11 cellular contexts compared by ENCODE assay signal in genomic region chr5:81420039-81420667, GRCh38. TPM values are rescaled to one million over a fixed set of nuclear protein-coding genes. Genes with fewer than 3 reads are reported as not detected.
DNase-seq lines count a peak whose midpoint lies in the region; ATAC-seq, FAIRE-seq and TF ChIP-seq lines count a peak whose summit lies in the region.
"Had no signal": no experiment of that assay in that cellular context is flagged by ENCODE, and none has a peak within 500 bp of the region (broad histone marks: within the 10 kb centered on the region; RNA-seq: fewer than 3 reads in every experiment).

No MANE protein-coding gene starts in this region.

- H3K36me3 Mint-ChIP-seq in CD4-positive, CD25-positive, alpha-beta regulatory T cell, result peaks cover 25% of the 10 kb centered on the region
- H3K36me3 Mint-ChIP-seq in activated CD8-positive, alpha-beta T cell treated with anti-CD3 and anti-CD28 coated beads, Interleukin-2, amount 10 ng/mL, durations not matched to agents 7 days and 5 days (ENCODE audit: low read depth), result peaks cover 2% of the 10 kb centered on the region
- H3K36me3 Mint-ChIP-seq in type B pancreatic cell, result peaks cover 26% of the 10 kb centered on the region

- CTCF ChIA-PET in activated CD8-positive, alpha-beta T cell treated with anti-CD3 and anti-CD28 coated beads, Interleukin-2, amount 10 ng/mL, durations not matched to agents 7 days and 5 days (lab: Charles Lee), result interaction anchor here (0.7 kb wide), 1 partner anchor 13 kb away, joined by 3 read pairs; no protein-coding TSS in a partner anchor

- no peaks in the 10 kb centered on the region for H3K4me1 ChIP-seq in CD4-positive, CD25-positive, alpha-beta regulatory T cell (ENCODE audit: control insufficient read depth, insufficient read depth, low read length, poor library complexity, severe bottlenecking)

- no peak overlapping the region for H3K27ac Mint-ChIP-seq in CD4-positive, CD25-positive, alpha-beta regulatory T cell
- H3K27ac Mint-ChIP-seq in activated CD8-positive, alpha-beta T cell treated with anti-CD3 and anti-CD28 coated beads, Interleukin-2, amount 10 ng/mL, durations not matched to agents 7 days and 5 days, result peak overlapping the region; percentile 18
- H3K27ac Mint-ChIP-seq in type B pancreatic cell, result no peak overlapping the region
- H3K27ac Mint-ChIP-seq: stimulated activated naive B cell treated with anti-CD40 and anti-IgM and Interleukin-4, amounts not matched to agents 10 μg/mL and 1 μg/mL and 100 μg/mL, for 72 hours had no signal

- no peaks in the 10 kb centered on the region for H3K27me3 ChIP-seq in CD4-positive, CD25-positive, alpha-beta regulatory T cell (ENCODE audit: control insufficient read depth, insufficient read depth, low read length)

- H3K27ac ChIP-seq in CD4-positive, CD25-positive, alpha-beta regulatory T cell (ENCODE audit: insufficient read depth, low read length, poor library complexity, severe bottlenecking), result no peak overlapping the region
- H3K27ac ChIP-seq: KMS-11 had no signal

- no peak for TF ChIP-seq CTCF in type B pancreatic cell (conservative IDR thresholded peaks at IDR 0.05)

- no peak overlapping the region for H3K4me3 Mint-ChIP-seq in CD4-positive, CD25-positive, alpha-beta regulatory T cell
- peak overlapping the region; percentile 3 for H3K4me3 Mint-ChIP-seq in activated CD8-positive, alpha-beta T cell treated with anti-CD3 and anti-CD28 coated beads, Interleukin-2, amount 10 ng/mL, durations not matched to agents 7 days and 5 days
- H3K4me3 Mint-ChIP-seq in type B pancreatic cell, result no peak overlapping the region
- H3K4me3 Mint-ChIP-seq: stimulated activated naive B cell treated with anti-CD40 and anti-IgM and Interleukin-4, amounts not matched to agents 10 μg/mL and 1 μg/mL and 100 μg/mL, for 72 hours had no signal

- H3K27me3 Mint-ChIP-seq in CD4-positive, CD25-positive, alpha-beta regulatory T cell, result no peaks in the 10 kb centered on the region
- H3K27me3 Mint-ChIP-seq in activated CD8-positive, alpha-beta T cell treated with anti-CD3 and anti-CD28 coated beads, Interleukin-2, amount 10 ng/mL, durations not matched to agents 7 days and 5 days (ENCODE audit: low read depth), result no peaks in the 10 kb centered on the region
- H3K27me3 Mint-ChIP-seq in type B pancreatic cell, result no peaks in the 10 kb centered on the region
- H3K27me3 Mint-ChIP-seq: stimulated activated naive B cell treated with anti-CD40 and anti-IgM and Interleukin-4, amounts not matched to agents 10 μg/mL and 1 μg/mL and 100 μg/mL, for 72 hours had no signal

- H3K36me3 ChIP-seq in CD4-positive, CD25-positive, alpha-beta regulatory T cell (ENCODE audit: control insufficient read depth, insufficient read depth, low read length), result no peaks in the 10 kb centered on the region

- FAIRE-seq in islet of Langerhans (lab: Jason Lieb, UNC), result peak; percentile 38

- peak; percentile 48 to 61 for ATAC-seq in CD4-positive, CD25-positive, alpha-beta regulatory T cell (ENCODE audit: low read depth in 2 of 2)
- ATAC-seq in activated CD8-positive, alpha-beta T cell treated with anti-CD3 and anti-CD28 coated beads, Interleukin-2, amount 10 ng/mL, durations not matched to agents 7 days and 5 days, result peak; percentile 95
- no peak for ATAC-seq in HG02759 (IDR thresholded peaks at IDR 0.05; ENCODE audit: unreplicated experiment)
- ATAC-seq: mucosa of descending colon had no signal

- peak in 1 of 3 donors; percentile 50 for DNase-seq in CD4-positive, CD25-positive, alpha-beta regulatory T cell
- peak; percentile 96 for DNase-seq in HT1080 (ENCODE audit: low read depth)
- DNase-seq in activated CD8-positive, alpha-beta T cell treated with anti-CD3 and anti-CD28 coated beads, Interleukin-2, amount 10 ng/mL, durations not matched to agents 7 days and 5 days, result peak; percentile 35
- no peak for DNase-seq in type B pancreatic cell (ENCODE audit: extremely low spot score, unreplicated experiment)
- no peak for DNase-seq in NCI-H2171 (lab: John Stamatoyannopoulos, UW)
- DNase-seq in retina, result no peak
- DNase-seq: mucosa of descending colon; stimulated activated naive B cell treated with anti-CD40 and anti-IgM and Interleukin-4, amounts not matched to agents 10 μg/mL and 1 μg/mL and 100 μg/mL, for 72 hours had no signal

- POLR2A ChIA-PET in activated CD8-positive, alpha-beta T cell treated with anti-CD3 and anti-CD28 coated beads, Interleukin-2, amount 10 ng/mL, durations not matched to agents 7 days and 5 days (lab: Charles Lee), result no interaction called here

- peaks cover 0 to 4% (median 0%) of the 10 kb centered on the region in 7 donors for H3K9me3 Mint-ChIP-seq in CD4-positive, CD25-positive, alpha-beta regulatory T cell
- H3K9me3 Mint-ChIP-seq in activated CD8-positive, alpha-beta T cell treated with anti-CD3 and anti-CD28 coated beads, Interleukin-2, amount 10 ng/mL, durations not matched to agents 7 days and 5 days (ENCODE audit: insufficient read depth), result no peaks in the 10 kb centered on the region
- H3K9me3 Mint-ChIP-seq in type B pancreatic cell, result no peaks in the 10 kb centered on the region
- H3K9me3 Mint-ChIP-seq: stimulated activated naive B cell treated with anti-CD40 and anti-IgM and Interleukin-4, amounts not matched to agents 10 μg/mL and 1 μg/mL and 100 μg/mL, for 72 hours had no signal

- no peak overlapping the region for H3K4me3 ChIP-seq in CD4-positive, CD25-positive, alpha-beta regulatory T cell (ENCODE audit: low read depth, low read length)
- H3K4me3 ChIP-seq: mucosa of descending colon had no signal

- no peaks in the 10 kb centered on the region for H3K9me3 ChIP-seq in CD4-positive, CD25-positive, alpha-beta regulatory T cell (ENCODE audit: control insufficient read depth in 2 of 2, low read length in 2 of 2)
- H3K9me3 ChIP-seq: mucosa of descending colon had no signal

- H3K4me1 Mint-ChIP-seq in CD4-positive, CD25-positive, alpha-beta regulatory T cell, result no peaks in the 10 kb centered on the region
- H3K4me1 Mint-ChIP-seq in activated CD8-positive, alpha-beta T cell treated with anti-CD3 and anti-CD28 coated beads, Interleukin-2, amount 10 ng/mL, durations not matched to agents 7 days and 5 days (ENCODE audit: low read depth), result peaks cover 24% of the 10 kb centered on the region
- H3K4me1 Mint-ChIP-seq in type B pancreatic cell (ENCODE audit: unreplicated experiment), result peaks cover 14% of the 10 kb centered on the region

RNA-seq across cellular contexts. Expression of gene ACOT12, which starts 26.2 kb away (rescaled TPM):
- total RNA-seq in CD4-positive, CD25-positive, alpha-beta regulatory T cell, result not detected
- polyA plus RNA-seq in CD4-positive, CD25-positive, alpha-beta regulatory T cell, result not detected
- 0.03 TPM in 1 of 2 replicates, not detected in the other for total RNA-seq in HT1080 (2014; rRNA removed; shearing (Covaris generic))
- 0.03 TPM in 1 of 2 replicates, not detected in the other for polyA plus RNA-seq in HT1080 (2015; cell fraction: cytosol; rRNA removed)
- polyA plus RNA-seq in HT1080 (2015; cell fraction: nucleus; rRNA removed), result not detected in 2 replicates
- not detected for total RNA-seq in activated CD8-positive, alpha-beta T cell treated with anti-CD3 and anti-CD28 coated beads, Interleukin-2, amount 10 ng/mL, durations not matched to agents 7 days and 5 days
- total RNA-seq in type B pancreatic cell (ENCODE audit: low replicate concordance), result 0.46 and 0.74 TPM in 2 replicates
- total RNA-seq: mucosa of descending colon had no signal

Comparison
In these comparisons a context has a peak if more than half of its experiments do, and no peak if none do; other contexts are left out.
1. DNase-seq: peak in HT1080 (single experiment) and activated CD8-positive, alpha-beta T cell treated with anti-CD3 and anti-CD28 coated beads, Interleukin-2, amount 10 ng/mL, durations not matched to agents 7 days and 5 days (single experiment); none in type B pancreatic cell (single experiment), NCI-H2171 (single experiment) and retina (single experiment).